1 cellular context compared by ENCODE assay signal in genomic region chr1:117366281-117366981, GRCh38.
TF ChIP-seq lines count a peak whose summit lies in the region.

No MANE protein-coding gene starts in this region.

TF ChIP-seq in HepG2, 621 proteins besides CTCF, POLR2A, EP300 and RAD21 (continued from another document and continues in another):
- no peak for TF ChIP-seq POGK (CRISPR knock-in tag; conservative IDR thresholded peaks at IDR 0.05)
- no peak for TF ChIP-seq GATA4 (IDR thresholded peaks at IDR 0.05; ENCODE audit: borderline replicate concordance, low read depth)
- TF ChIP-seq ZFAT (CRISPR knock-in tag; conservative IDR thresholded peaks at IDR 0.05): no peak; the same call in 1 of the 2 replicates
- TF ChIP-seq CREM (IDR thresholded peaks at IDR 0.05): no peak
- TF ChIP-seq CREM (CRISPR knock-in tag; IDR thresholded peaks at IDR 0.05): no peak
- no peak; the same call in 1 of the 2 replicates for TF ChIP-seq HIVEP1 (CRISPR knock-in tag; IDR thresholded peaks at IDR 0.05)
- TF ChIP-seq SIN3A (IDR thresholded peaks at IDR 0.05; ENCODE audit: borderline replicate concordance, low read depth, low read length): 0 out of 2 replicates have a peak, but pooled peaks have one; percentile 67
- TF ChIP-seq, protein P1, sequence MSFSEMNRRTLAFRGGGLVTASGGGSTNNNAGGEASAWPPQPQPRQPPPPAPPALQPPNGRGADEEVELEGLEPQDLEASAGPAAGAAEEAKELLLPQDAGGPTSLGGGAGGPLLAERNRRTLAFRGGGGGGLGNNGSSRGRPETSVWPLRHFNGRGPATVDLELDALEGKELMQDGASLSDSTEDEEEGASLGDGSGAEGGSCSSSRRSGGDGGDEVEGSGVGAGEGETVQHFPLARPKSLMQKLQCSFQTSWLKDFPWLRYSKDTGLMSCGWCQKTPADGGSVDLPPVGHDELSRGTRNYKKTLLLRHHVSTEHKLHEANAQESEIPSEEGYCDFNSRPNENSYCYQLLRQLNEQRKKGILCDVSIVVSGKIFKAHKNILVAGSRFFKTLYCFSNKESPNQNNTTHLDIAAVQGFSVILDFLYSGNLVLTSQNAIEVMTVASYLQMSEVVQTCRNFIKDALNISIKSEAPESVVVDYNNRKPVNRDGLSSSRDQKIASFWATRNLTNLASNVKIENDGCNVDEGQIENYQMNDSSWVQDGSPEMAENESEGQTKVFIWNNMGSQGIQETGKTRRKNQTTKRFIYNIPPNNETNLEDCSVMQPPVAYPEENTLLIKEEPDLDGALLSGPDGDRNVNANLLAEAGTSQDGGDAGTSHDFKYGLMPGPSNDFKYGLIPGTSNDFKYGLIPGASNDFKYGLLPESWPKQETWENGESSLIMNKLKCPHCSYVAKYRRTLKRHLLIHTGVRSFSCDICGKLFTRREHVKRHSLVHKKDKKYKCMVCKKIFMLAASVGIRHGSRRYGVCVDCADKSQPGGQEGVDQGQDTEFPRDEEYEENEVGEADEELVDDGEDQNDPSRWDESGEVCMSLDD (CRISPR knock-in tag; IDR thresholded peaks at IDR 0.05; ENCODE audit: borderline replicate concordance): no peak
- no peak for TF ChIP-seq ZNF644 (CRISPR knock-in tag; IDR thresholded peaks at IDR 0.05; ENCODE audit: low read depth)
- peak; percentile 70; the same call in 1 of the 2 replicates for TF ChIP-seq ZNF589 (CRISPR knock-in tag; conservative IDR thresholded peaks at IDR 0.05)
- no peak for TF ChIP-seq NCOA2 (CRISPR knock-in tag; IDR thresholded peaks at IDR 0.05)
- no peak for TF ChIP-seq ZNF777 (CRISPR knock-in tag; IDR thresholded peaks at IDR 0.05)
- TF ChIP-seq FOXK2 (IDR thresholded peaks at IDR 0.05): no peak
- no peak for TF ChIP-seq SETDB1 (CRISPR knock-in tag; IDR thresholded peaks at IDR 0.05; ENCODE audit: borderline replicate concordance)
- no peak for TF ChIP-seq MLLT10 (CRISPR knock-in tag; IDR thresholded peaks at IDR 0.05)
- TF ChIP-seq ZFP36 (IDR thresholded peaks at IDR 0.05; ENCODE audit: borderline replicate concordance, low read depth, low read length, partially characterized antibody): no peak
- TF ChIP-seq ZNF839 (CRISPR knock-in tag; IDR thresholded peaks at IDR 0.05; ENCODE audit: borderline replicate concordance): no peak
- TF ChIP-seq ZFY (CRISPR knock-in tag; IDR thresholded peaks at IDR 0.05): peak; percentile 97
- TF ChIP-seq ZFP82 (CRISPR knock-in tag; IDR thresholded peaks at IDR 0.05; ENCODE audit: borderline replicate concordance): no peak
- TF ChIP-seq TCF12 (IDR thresholded peaks at IDR 0.05): no peak
- TF ChIP-seq TCF12 (CRISPR knock-in tag; IDR thresholded peaks at IDR 0.05): no peak
- no peak for TF ChIP-seq ZNF773 (CRISPR knock-in tag; IDR thresholded peaks at IDR 0.05; ENCODE audit: borderline replicate concordance)
- no peak for TF ChIP-seq ATAD3A (CRISPR knock-in tag; IDR thresholded peaks at IDR 0.05)
- no peak for TF ChIP-seq PCBP2 (optimal IDR thresholded peaks at IDR 0.05; ENCODE audit: low read depth, low read length, poor library complexity, severe bottlenecking)
- no peak for TF ChIP-seq DR1 (CRISPR knock-in tag; IDR thresholded peaks at IDR 0.05)
- no peak for TF ChIP-seq ATF1 (CRISPR knock-in tag; IDR thresholded peaks at IDR 0.05)
- TF ChIP-seq CBX5 (CRISPR knock-in tag; IDR thresholded peaks at IDR 0.05; ENCODE audit: borderline replicate concordance): no peak
- no peak for TF ChIP-seq KDM3A (CRISPR knock-in tag; IDR thresholded peaks at IDR 0.05; ENCODE audit: low read depth)
- TF ChIP-seq, protein P2, sequence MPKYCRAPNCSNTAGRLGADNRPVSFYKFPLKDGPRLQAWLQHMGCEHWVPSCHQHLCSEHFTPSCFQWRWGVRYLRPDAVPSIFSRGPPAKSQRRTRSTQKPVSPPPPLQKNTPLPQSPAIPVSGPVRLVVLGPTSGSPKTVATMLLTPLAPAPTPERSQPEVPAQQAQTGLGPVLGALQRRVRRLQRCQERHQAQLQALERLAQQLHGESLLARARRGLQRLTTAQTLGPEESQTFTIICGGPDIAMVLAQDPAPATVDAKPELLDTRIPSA (CRISPR knock-in tag; IDR thresholded peaks at IDR 0.05; ENCODE audit: borderline replicate concordance): no peak
- no peak for TF ChIP-seq ZNF546 (CRISPR knock-in tag; conservative IDR thresholded peaks at IDR 0.05)
- TF ChIP-seq BRCA1 (CRISPR knock-in tag; IDR thresholded peaks at IDR 0.05): no peak
- no peak; the same call in 1 of the 2 replicates for TF ChIP-seq ZNF670 (CRISPR knock-in tag; IDR thresholded peaks at IDR 0.05; ENCODE audit: borderline replicate concordance)
- no peak for TF ChIP-seq ASH2L (IDR thresholded peaks at IDR 0.05; ENCODE audit: insufficient read length, low read depth, low read length)
- TF ChIP-seq ZNF572 (CRISPR knock-in tag; IDR thresholded peaks at IDR 0.05): 0 out of 2 replicates have a peak, but pooled peaks have one; percentile 16
- no peak for TF ChIP-seq ZSCAN9 (CRISPR knock-in tag; IDR thresholded peaks at IDR 0.05; ENCODE audit: borderline replicate concordance)
- TF ChIP-seq, protein P3, sequence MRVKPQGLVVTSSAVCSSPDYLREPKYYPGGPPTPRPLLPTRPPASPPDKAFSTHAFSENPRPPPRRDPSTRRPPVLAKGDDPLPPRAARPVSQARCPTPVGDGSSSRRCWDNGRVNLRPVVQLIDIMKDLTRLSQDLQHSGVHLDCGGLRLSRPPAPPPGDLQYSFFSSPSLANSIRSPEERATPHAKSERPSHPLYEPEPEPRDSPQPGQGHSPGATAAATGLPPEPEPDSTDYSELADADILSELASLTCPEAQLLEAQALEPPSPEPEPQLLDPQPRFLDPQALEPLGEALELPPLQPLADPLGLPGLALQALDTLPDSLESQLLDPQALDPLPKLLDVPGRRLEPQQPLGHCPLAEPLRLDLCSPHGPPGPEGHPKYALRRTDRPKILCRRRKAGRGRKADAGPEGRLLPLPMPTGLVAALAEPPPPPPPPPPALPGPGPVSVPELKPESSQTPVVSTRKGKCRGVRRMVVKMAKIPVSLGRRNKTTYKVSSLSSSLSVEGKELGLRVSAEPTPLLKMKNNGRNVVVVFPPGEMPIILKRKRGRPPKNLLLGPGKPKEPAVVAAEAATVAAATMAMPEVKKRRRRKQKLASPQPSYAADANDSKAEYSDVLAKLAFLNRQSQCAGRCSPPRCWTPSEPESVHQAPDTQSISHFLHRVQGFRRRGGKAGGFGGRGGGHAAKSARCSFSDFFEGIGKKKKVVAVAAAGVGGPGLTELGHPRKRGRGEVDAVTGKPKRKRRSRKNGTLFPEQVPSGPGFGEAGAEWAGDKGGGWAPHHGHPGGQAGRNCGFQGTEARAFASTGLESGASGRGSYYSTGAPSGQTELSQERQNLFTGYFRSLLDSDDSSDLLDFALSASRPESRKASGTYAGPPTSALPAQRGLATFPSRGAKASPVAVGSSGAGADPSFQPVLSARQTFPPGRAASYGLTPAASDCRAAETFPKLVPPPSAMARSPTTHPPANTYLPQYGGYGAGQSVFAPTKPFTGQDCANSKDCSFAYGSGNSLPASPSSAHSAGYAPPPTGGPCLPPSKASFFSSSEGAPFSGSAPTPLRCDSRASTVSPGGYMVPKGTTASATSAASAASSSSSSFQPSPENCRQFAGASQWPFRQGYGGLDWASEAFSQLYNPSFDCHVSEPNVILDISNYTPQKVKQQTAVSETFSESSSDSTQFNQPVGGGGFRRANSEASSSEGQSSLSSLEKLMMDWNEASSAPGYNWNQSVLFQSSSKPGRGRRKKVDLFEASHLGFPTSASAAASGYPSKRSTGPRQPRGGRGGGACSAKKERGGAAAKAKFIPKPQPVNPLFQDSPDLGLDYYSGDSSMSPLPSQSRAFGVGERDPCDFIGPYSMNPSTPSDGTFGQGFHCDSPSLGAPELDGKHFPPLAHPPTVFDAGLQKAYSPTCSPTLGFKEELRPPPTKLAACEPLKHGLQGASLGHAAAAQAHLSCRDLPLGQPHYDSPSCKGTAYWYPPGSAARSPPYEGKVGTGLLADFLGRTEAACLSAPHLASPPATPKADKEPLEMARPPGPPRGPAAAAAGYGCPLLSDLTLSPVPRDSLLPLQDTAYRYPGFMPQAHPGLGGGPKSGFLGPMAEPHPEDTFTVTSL (CRISPR knock-in tag; IDR thresholded peaks at IDR 0.05; ENCODE audit: borderline replicate concordance): no peak
- TF ChIP-seq, protein P4, sequence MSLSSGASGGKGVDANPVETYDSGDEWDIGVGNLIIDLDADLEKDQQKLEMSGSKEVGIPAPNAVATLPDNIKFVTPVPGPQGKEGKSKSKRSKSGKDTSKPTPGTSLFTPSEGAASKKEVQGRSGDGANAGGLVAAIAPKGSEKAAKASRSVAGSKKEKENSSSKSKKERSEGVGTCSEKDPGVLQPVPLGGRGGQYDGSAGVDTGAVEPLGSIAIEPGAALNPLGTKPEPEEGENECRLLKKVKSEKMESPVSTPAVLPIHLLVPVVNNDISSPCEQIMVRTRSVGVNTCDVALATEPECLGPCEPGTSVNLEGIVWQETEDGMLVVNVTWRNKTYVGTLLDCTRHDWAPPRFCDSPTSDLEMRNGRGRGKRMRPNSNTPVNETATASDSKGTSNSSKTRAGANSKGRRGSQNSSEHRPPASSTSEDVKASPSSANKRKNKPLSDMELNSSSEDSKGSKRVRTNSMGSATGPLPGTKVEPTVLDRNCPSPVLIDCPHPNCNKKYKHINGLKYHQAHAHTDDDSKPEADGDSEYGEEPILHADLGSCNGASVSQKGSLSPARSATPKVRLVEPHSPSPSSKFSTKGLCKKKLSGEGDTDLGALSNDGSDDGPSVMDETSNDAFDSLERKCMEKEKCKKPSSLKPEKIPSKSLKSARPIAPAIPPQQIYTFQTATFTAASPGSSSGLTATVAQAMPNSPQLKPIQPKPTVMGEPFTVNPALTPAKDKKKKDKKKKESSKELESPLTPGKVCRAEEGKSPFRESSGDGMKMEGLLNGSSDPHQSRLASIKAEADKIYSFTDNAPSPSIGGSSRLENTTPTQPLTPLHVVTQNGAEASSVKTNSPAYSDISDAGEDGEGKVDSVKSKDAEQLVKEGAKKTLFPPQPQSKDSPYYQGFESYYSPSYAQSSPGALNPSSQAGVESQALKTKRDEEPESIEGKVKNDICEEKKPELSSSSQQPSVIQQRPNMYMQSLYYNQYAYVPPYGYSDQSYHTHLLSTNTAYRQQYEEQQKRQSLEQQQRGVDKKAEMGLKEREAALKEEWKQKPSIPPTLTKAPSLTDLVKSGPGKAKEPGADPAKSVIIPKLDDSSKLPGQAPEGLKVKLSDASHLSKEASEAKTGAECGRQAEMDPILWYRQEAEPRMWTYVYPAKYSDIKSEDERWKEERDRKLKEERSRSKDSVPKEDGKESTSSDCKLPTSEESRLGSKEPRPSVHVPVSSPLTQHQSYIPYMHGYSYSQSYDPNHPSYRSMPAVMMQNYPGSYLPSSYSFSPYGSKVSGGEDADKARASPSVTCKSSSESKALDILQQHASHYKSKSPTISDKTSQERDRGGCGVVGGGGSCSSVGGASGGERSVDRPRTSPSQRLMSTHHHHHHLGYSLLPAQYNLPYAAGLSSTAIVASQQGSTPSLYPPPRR (CRISPR knock-in tag; IDR thresholded peaks at IDR 0.05; ENCODE audit: borderline replicate concordance): no peak
- no peak for TF ChIP-seq SIX1 (CRISPR knock-in tag; IDR thresholded peaks at IDR 0.05; ENCODE audit: borderline replicate concordance)
- no peak for TF ChIP-seq STAT5B (CRISPR knock-in tag; IDR thresholded peaks at IDR 0.05)
- no peak for TF ChIP-seq ZNF263 (CRISPR knock-in tag; IDR thresholded peaks at IDR 0.05)
- TF ChIP-seq WIZ (CRISPR knock-in tag; IDR thresholded peaks at IDR 0.05): no peak
- TF ChIP-seq RXRA (CRISPR knock-in tag; IDR thresholded peaks at IDR 0.05): no peak
- TF ChIP-seq YEATS2 (CRISPR knock-in tag; IDR thresholded peaks at IDR 0.05; ENCODE audit: borderline replicate concordance): no peak
- TF ChIP-seq DMAP1 (CRISPR knock-in tag; IDR thresholded peaks at IDR 0.05): no peak; the same call in 1 of the 2 replicates
- TF ChIP-seq, protein P5, sequence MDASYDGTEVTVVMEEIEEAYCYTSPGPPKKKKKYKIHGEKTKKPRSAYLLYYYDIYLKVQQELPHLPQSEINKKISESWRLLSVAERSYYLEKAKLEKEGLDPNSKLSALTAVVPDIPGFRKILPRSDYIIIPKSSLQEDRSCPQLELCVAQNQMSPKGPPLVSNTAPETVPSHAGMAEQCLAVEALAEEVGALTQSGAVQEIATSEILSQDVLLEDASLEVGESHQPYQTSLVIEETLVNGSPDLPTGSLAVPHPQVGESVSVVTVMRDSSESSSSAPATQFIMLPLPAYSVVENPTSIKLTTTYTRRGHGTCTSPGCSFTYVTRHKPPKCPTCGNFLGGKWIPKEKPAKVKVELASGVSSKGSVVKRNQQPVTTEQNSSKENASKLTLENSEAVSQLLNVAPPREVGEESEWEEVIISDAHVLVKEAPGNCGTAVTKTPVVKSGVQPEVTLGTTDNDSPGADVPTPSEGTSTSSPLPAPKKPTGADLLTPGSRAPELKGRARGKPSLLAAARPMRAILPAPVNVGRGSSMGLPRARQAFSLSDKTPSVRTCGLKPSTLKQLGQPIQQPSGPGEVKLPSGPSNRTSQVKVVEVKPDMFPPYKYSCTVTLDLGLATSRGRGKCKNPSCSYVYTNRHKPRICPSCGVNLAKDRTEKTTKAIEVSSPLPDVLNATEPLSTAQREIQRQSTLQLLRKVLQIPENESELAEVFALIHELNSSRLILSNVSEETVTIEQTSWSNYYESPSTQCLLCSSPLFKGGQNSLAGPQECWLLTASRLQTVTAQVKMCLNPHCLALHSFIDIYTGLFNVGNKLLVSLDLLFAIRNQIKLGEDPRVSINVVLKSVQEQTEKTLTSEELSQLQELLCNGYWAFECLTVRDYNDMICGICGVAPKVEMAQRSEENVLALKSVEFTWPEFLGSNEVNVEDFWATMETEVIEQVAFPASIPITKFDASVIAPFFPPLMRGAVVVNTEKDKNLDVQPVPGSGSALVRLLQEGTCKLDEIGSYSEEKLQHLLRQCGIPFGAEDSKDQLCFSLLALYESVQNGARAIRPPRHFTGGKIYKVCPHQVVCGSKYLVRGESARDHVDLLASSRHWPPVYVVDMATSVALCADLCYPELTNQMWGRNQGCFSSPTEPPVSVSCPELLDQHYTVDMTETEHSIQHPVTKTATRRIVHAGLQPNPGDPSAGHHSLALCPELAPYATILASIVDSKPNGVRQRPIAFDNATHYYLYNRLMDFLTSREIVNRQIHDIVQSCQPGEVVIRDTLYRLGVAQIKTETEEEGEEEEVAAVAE (CRISPR knock-in tag; IDR thresholded peaks at IDR 0.05; ENCODE audit: borderline replicate concordance): no peak
